Comparison of ENCODE assay signal across 14 cellular contexts in genomic region chr7:132055331-132056120, GRCh38.
DNase-seq lines count a peak whose midpoint lies in the region; ATAC-seq and TF ChIP-seq lines count a peak whose summit lies in the region.
"Had no signal": no experiment of that assay in that cellular context is flagged by ENCODE, and none has a peak within 500 bp of the region (broad histone marks: within the 10 kb centered on the region; RNA-seq: fewer than 3 reads in every experiment).

No MANE protein-coding gene starts in this region.

- DNase-seq in DMS 273 (lab: John Stamatoyannopoulos, UW; ENCODE audit: unreplicated experiment), result peak; percentile 45
- no peak for DNase-seq in DMS 273 treated with DMSO at 0.1 percent for 48 hours (lab: John Stamatoyannopoulos, UW)
- DNase-seq in Ammon's horn (ENCODE audit: low spot score), result peak; percentile 61
- peak; percentile 13 for DNase-seq in ecto neural progenitor cell (ENCODE audit: low spot score)
- DNase-seq in gastrocnemius medialis, result no peak
- DNase-seq in left lung, result no peak
- DNase-seq in tibial artery, result no peak
- DNase-seq: AML-193; CD4-positive, CD25-positive, alpha-beta regulatory T cell; DMS79; GM23248 had no signal

- H3K27ac ChIP-seq in gastrocnemius medialis (peak overlapping the region; percentile 53 to 68 (median 64)), left lung (no peak overlapping the region), tibial artery (no peak overlapping the region)
- H3K27ac ChIP-seq: 22Rv1; BLaER1 treated with 17β-estradiol and CSF1 and Interleukin-3, amounts not matched to agents 10 nM and 100 nM; GM23248 had no signal

- H3K9me3 ChIP-seq in gastrocnemius medialis (no peaks in the 10 kb centered on the region), left lung (no peaks in the 10 kb centered on the region), tibial artery (no peaks in the 10 kb centered on the region)

- H3K36me3 ChIP-seq in gastrocnemius medialis, result no peaks in the 10 kb centered on the region
- no peaks in the 10 kb centered on the region for H3K36me3 ChIP-seq in left lung
- no peaks in the 10 kb centered on the region for H3K36me3 ChIP-seq in tibial artery
- H3K36me3 ChIP-seq: BLaER1 treated with 17β-estradiol and CSF1 and Interleukin-3, amounts not matched to agents 10 nM and 100 nM had no signal

- intact Hi-C loops in gastrocnemius medialis (cut with DNase I; ENCODE audit: low total_unique reads) (no loop called here), left lung (cut with DNase I) (no loop called here), tibial artery (cut with DNase I; ENCODE audit: low total_unique reads) (no loop called here)

- TF ChIP-seq POLR2A in gastrocnemius medialis (IDR thresholded peaks at IDR 0.05), result no peak

- ATAC-seq in gastrocnemius medialis (peak; percentile 91), left lung (no peak)
- ATAC-seq: HCT116 had no signal

- peaks cover 17 to 28% of the 10 kb centered on the region in 2 donors for H3K4me1 ChIP-seq in gastrocnemius medialis
- no peaks in the 10 kb centered on the region for H3K4me1 ChIP-seq in left lung
- peaks cover 0 to 11% (median 0%) of the 10 kb centered on the region in 4 donors for H3K4me1 ChIP-seq in tibial artery
- H3K4me1 ChIP-seq: BLaER1 treated with 17β-estradiol and CSF1 and Interleukin-3, amounts not matched to agents 10 nM and 100 nM had no signal

- in situ Hi-C loops in gastrocnemius medialis (cut with MboI; ENCODE audit: low sequenced_read_pairs in 4 of 4), result no loop called here

- TF ChIP-seq CTCF in gastrocnemius medialis (IDR thresholded peaks at IDR 0.05 in 4 of 5, conservative IDR thresholded peaks at IDR 0.05 in 1 of 5) (no peak), left lung (IDR thresholded peaks at IDR 0.05) (no peak), tibial artery (IDR thresholded peaks at IDR 0.05) (no peak)

- H3K27me3 ChIP-seq in gastrocnemius medialis (no peaks in the 10 kb centered on the region), left lung (no peaks in the 10 kb centered on the region), tibial artery (no peaks in the 10 kb centered on the region)
- H3K27me3 ChIP-seq: BLaER1 treated with 17β-estradiol and CSF1 and Interleukin-3, amounts not matched to agents 10 nM and 100 nM had no signal

- H3K4me3 ChIP-seq in gastrocnemius medialis, result no peak overlapping the region
- no peak overlapping the region for H3K4me3 ChIP-seq in left lung
- no peak overlapping the region for H3K4me3 ChIP-seq in tibial artery
- H3K4me3 ChIP-seq: BLaER1 treated with 17β-estradiol and CSF1 and Interleukin-3, amounts not matched to agents 10 nM and 100 nM; GM23248 had no signal

Comparison
In these comparisons a context has a peak if more than half of its experiments do, and no peak if none do; other contexts are left out.
1. DNase-seq: peak in DMS 273 (single experiment), Ammon's horn (single experiment) and ecto neural progenitor cell (single experiment); none in DMS 273 treated with DMSO at 0.1 percent for 48 hours (single experiment), gastrocnemius medialis (0 of 2), left lung (0 of 2) and tibial artery (0 of 2).
2. H3K27ac ChIP-seq: peak in gastrocnemius medialis (4 of 4); none in left lung (0 of 2) and tibial artery (0 of 2).